10 cellular contexts compared by ENCODE assay signal in genomic region chr7:151247016-151247580, GRCh38. TPM values are rescaled to one million over a fixed set of nuclear protein-coding genes. Genes with fewer than 3 reads are reported as not detected.
DNase-seq lines count a peak whose midpoint lies in the region; ATAC-seq and TF ChIP-seq lines count a peak whose summit lies in the region.
"Had no signal": no experiment of that assay in that cellular context is flagged by ENCODE, and none has a peak within 500 bp of the region (broad histone marks: within the 10 kb centered on the region; RNA-seq: fewer than 3 reads in every experiment).

No MANE protein-coding gene starts in this region.

- no peaks in the 10 kb centered on the region for H3K9me3 ChIP-seq in ovary

- H3K4me1 ChIP-seq in ovary (ENCODE audit: insufficient read depth), result peaks cover 28% of the 10 kb centered on the region

- intact Hi-C loops in ovary (cut with DNase I), result loop anchor here in 2 of 4 donors (5.0 kb wide), 1 partner anchor 55 kb away; no protein-coding TSS in a partner anchor

- WGBS in ovary, 3 donors, result 15 to 30% (median 19%) methylated on average over 3 of the region's 3 CpGs

- TF ChIP-seq CTCF in AG10803 (conservative IDR thresholded peaks at IDR 0.05; ENCODE audit: low read length) (no peak), RWPE1 (conservative IDR thresholded peaks at IDR 0.05; ENCODE audit: low read depth) (no peak), fibroblast of villous mesenchyme (IDR thresholded peaks at IDR 0.05; ENCODE audit: insufficient read depth, low read depth, low read length) (no peak), ovary (IDR thresholded peaks at IDR 0.05) (no peak)

- POLR2A ChIA-PET in RWPE1 (lab: Yijun Ruan, JAX; ENCODE audit: low non-redundant PET), result interaction anchor here (1.1 kb wide), 1 partner anchor 30 kb away, joined by 3 read pairs; no protein-coding TSS in a partner anchor

- peak overlapping the region; percentile 73 for H3K4me3 ChIP-seq in AG10803 (ENCODE audit: low read length)
- peak overlapping the region; percentile 79 for H3K4me3 ChIP-seq in fibroblast of villous mesenchyme (ENCODE audit: low read depth, low read length)
- peak overlapping the region; percentile 51 for H3K4me3 ChIP-seq in ovary

- ATAC-seq in HG03108 (IDR thresholded peaks at IDR 0.05; ENCODE audit: unreplicated experiment), result no peak

- no peaks in the 10 kb centered on the region for H3K27me3 ChIP-seq in ovary

- TF ChIP-seq POLR2A in ovary (IDR thresholded peaks at IDR 0.05), result no peak

- H3K27ac ChIP-seq in RWPE1 (peak overlapping the region; percentile 77), ovary (peak overlapping the region; percentile 83 to 99)

- DNase-seq in AG10803 (ENCODE audit: low read depth), result no peak
- no peak for DNase-seq in RWPE1 (ENCODE audit: low spot score)
- DNase-seq in fibroblast of villous mesenchyme (ENCODE audit: low read depth), result no peak
- peak in 1 of 5 donors; percentile 42 for DNase-seq in ovary
- no peak for DNase-seq in NCI-H1694 treated with DMSO at 0.1 percent for 48 hours (lab: John Stamatoyannopoulos, UW)
- DNase-seq in NCI-H748 (lab: John Stamatoyannopoulos, UW; ENCODE audit: unreplicated experiment), result no peak
- no peak for DNase-seq in activated gamma-delta T cell treated with Interleukin-2 at 50 U/mL for 16 hours
- DNase-seq: NCI-H2227 treated with DMSO at 0.1 percent for 48 hours had no signal

- CTCF ChIA-PET in RWPE1 (lab: Yijun Ruan, JAX), result interaction anchor here (0.6 kb wide), 1 partner anchor 1375 kb away, joined by 3 read pairs; no protein-coding TSS in a partner anchor

- TF ChIP-seq EP300 in ovary (IDR thresholded peaks at IDR 0.05), result no peak

- H3K36me3 ChIP-seq in ovary, result no peaks in the 10 kb centered on the region

RNA-seq across cellular contexts. Expression of gene SMARCD3, which starts 1.4 kb away (rescaled TPM):
- 32.0 and 49.3 TPM in 2 replicates for total RNA-seq in fibroblast of villous mesenchyme
- 100 to 1,000 TPM in 4 of 7 donors, 10 to 100 TPM in 3; 30.2 to 203 (median 101) TPM for total RNA-seq in ovary
- polyA plus RNA-seq in ovary, result 10 to 100 TPM; 43.5 to 56.1 TPM

RNA-seq across cellular contexts. Expression of gene CHPF2, which starts 14.8 kb away (rescaled TPM):
- 80.9 and 90.7 TPM in 2 replicates for total RNA-seq in fibroblast of villous mesenchyme
- total RNA-seq in ovary, result 10 to 100 TPM; 19.3 to 36.2 (median 28.5) TPM
- 10 to 100 TPM in 1 of 2 donors, 1 to 10 TPM in 1; 8.4 to 18.8 TPM for polyA plus RNA-seq in ovary

RNA-seq across cellular contexts. Expression of gene ABCF2, which starts 20.1 kb away (rescaled TPM):
- total RNA-seq in fibroblast of villous mesenchyme (47.7 and 70.0 TPM in 2 replicates), ovary (10 to 100 TPM; 20.5 to 40.3 (median 31.0) TPM)
- polyA plus RNA-seq in ovary, result 10 to 100 TPM; 13.6 to 19.9 TPM

RNA-seq across cellular contexts. Expression of gene H2BK1, which starts 36.8 kb away (rescaled TPM):
- not detected in 2 replicates for total RNA-seq in fibroblast of villous mesenchyme
- total RNA-seq in ovary, result 1 to 10 TPM in 3 of 7 donors, not detected in 4; 1.0 to 1.3 (median 1.1) TPM
- under 1 TPM in 1 of 2 donors, not detected in 1; 0.36 TPM for polyA plus RNA-seq in ovary
- total RNA-seq: bronchial epithelial cell had no signal
